Comparison of ENCODE assay signal across 12 cellular contexts in genomic region chr15:51752918-51753317, GRCh38. TPM values are rescaled to one million over a fixed set of nuclear protein-coding genes. Genes with fewer than 3 reads are reported as not detected.
DNase-seq lines count a peak whose midpoint lies in the region; ATAC-seq, FAIRE-seq and TF ChIP-seq lines count a peak whose summit lies in the region.
"Had no signal": no experiment of that assay in that cellular context is flagged by ENCODE, and none has a peak within 500 bp of the region (broad histone marks: within the 10 kb centered on the region; RNA-seq: fewer than 3 reads in every experiment).

No MANE protein-coding gene starts in this region.

- no peaks in the 10 kb centered on the region for H3K9me3 Mint-ChIP-seq in activated T-helper 17 cell treated with anti-CD3 and anti-CD28 coated beads, Interleukin-2, amount 50 U/mL, for 72 hours

- peak; percentile 38 for FAIRE-seq in GM12892 (lab: Jason Lieb, UNC)

- TF ChIP-seq POLR2A in GM12892 (IDR thresholded peaks at IDR 0.05; ENCODE audit: low read depth, low read length), result no peak

- H3K4me1 ChIP-seq in BE2C, result peaks cover 4% of the 10 kb centered on the region
- H3K4me1 ChIP-seq in muscle layer of duodenum (ENCODE audit: control insufficient read depth in 1 of 2, insufficient read depth in 2 of 2, low read length in 2 of 2), result peaks cover 0 to 8% of the 10 kb centered on the region in 2 donors
- H3K4me1 ChIP-seq in osteoblast (ENCODE audit: insufficient read depth, low read length), result peaks cover 6% of the 10 kb centered on the region

- H3K27me3 Mint-ChIP-seq in activated T-helper 17 cell treated with anti-CD3 and anti-CD28 coated beads, Interleukin-2, amount 50 U/mL, for 72 hours, result no peaks in the 10 kb centered on the region

- H3K27ac ChIP-seq in muscle layer of duodenum (ENCODE audit: low read length) (no peak overlapping the region), osteoblast (ENCODE audit: low read depth, low read length) (no peak overlapping the region)
- H3K27ac ChIP-seq: SK-N-MC had no signal

- TF ChIP-seq CTCF in BE2C (IDR thresholded peaks at IDR 0.05; ENCODE audit: low read depth, low read length) (no peak), GM10248 (IDR thresholded peaks at IDR 0.05; ENCODE audit: control extremely low read depth, extremely low read depth, low read depth, missing control alignments) (no peak), osteoblast (IDR thresholded peaks at IDR 0.05; ENCODE audit: extremely low read depth, low read depth, low read length) (no peak)

- H3K9me3 ChIP-seq in BE2C (no peaks in the 10 kb centered on the region; the same call in 1 of the 2 replicates), muscle layer of duodenum (ENCODE audit: control insufficient read depth in 1 of 2, low read length in 2 of 2) (no peaks in the 10 kb centered on the region), osteoblast (ENCODE audit: low read depth, low read length) (no peaks in the 10 kb centered on the region)

- H3K4me3 ChIP-seq in BE2C (ENCODE audit: low read depth, low read length) (peak overlapping the region; percentile 81), muscle layer of duodenum (ENCODE audit: low read depth in 1 of 2, low read length in 2 of 2) (peak overlapping the region; percentile 53 to 76), osteoblast (ENCODE audit: insufficient read depth, low read length) (no peak overlapping the region)

- H3K27ac Mint-ChIP-seq in activated T-helper 17 cell treated with anti-CD3 and anti-CD28 coated beads, Interleukin-2, amount 50 U/mL, for 72 hours, result no peak overlapping the region

- peak overlapping the region; percentile 72 for H3K4me3 Mint-ChIP-seq in activated T-helper 17 cell treated with anti-CD3 and anti-CD28 coated beads, Interleukin-2, amount 50 U/mL, for 72 hours

- H3K4me2 ChIP-seq in osteoblast (ENCODE audit: insufficient read depth, low read length), result no peak overlapping the region

- H3K36me3 Mint-ChIP-seq in activated T-helper 17 cell treated with anti-CD3 and anti-CD28 coated beads, Interleukin-2, amount 50 U/mL, for 72 hours (ENCODE audit: low read depth), result no peaks in the 10 kb centered on the region

- POLR2A ChIA-PET in GM10248 (lab: Yijun Ruan, JAX), result no interaction called here

- peaks cover 34% of the 10 kb centered on the region for H3K4me1 Mint-ChIP-seq in activated T-helper 17 cell treated with anti-CD3 and anti-CD28 coated beads, Interleukin-2, amount 50 U/mL, for 72 hours

- H2AFZ ChIP-seq in osteoblast (ENCODE audit: low read length), result no peak overlapping the region

- no peaks in the 10 kb centered on the region for H3K36me3 ChIP-seq in BE2C
- no peaks in the 10 kb centered on the region for H3K36me3 ChIP-seq in muscle layer of duodenum (ENCODE audit: control insufficient read depth in 1 of 2, insufficient read depth in 2 of 2, low read length in 2 of 2)
- no peaks in the 10 kb centered on the region for H3K36me3 ChIP-seq in osteoblast (ENCODE audit: insufficient read depth, low read length)

- H3K27me3 ChIP-seq in BE2C, result no peaks in the 10 kb centered on the region
- H3K27me3 ChIP-seq in muscle layer of duodenum (ENCODE audit: low read depth, low read length), result no peaks in the 10 kb centered on the region
- H3K27me3 ChIP-seq in osteoblast (ENCODE audit: insufficient read depth, low read length), result peaks cover 40% of the 10 kb centered on the region

- CTCF ChIA-PET in GM10248 (lab: Yijun Ruan, JAX), result interaction anchor here (1.2 to 5.8 kb wide), 3 partner anchors 17 to 103 kb away, joined by 3 to 41 read pairs (median 6); no protein-coding TSS in a partner anchor

- no peak for ATAC-seq in activated T-helper 17 cell treated with anti-CD3 and anti-CD28 coated beads, Interleukin-2, amount 50 U/mL, for 72 hours (replicated peaks)
- ATAC-seq in GM18502 (IDR thresholded peaks at IDR 0.05; ENCODE audit: poor library complexity, unreplicated experiment), result no peak

- no peaks in the 10 kb centered on the region for H3K79me2 ChIP-seq in osteoblast (ENCODE audit: insufficient read depth, low read length)

- H4K20me1 ChIP-seq in osteoblast (ENCODE audit: insufficient read depth, low read length), result no peaks in the 10 kb centered on the region

- no peak for DNase-seq in BE2C
- no peak for DNase-seq in GM12892 (ENCODE audit: insufficient read length)
- no peak for DNase-seq in GM10248 (ENCODE audit: extremely low spot score)
- DNase-seq in mucosa of gallbladder (ENCODE audit: low spot score), result no peak
- no peak for DNase-seq in osteoblast (ENCODE audit: insufficient read length, low spot score, missing footprints)
- DNase-seq: islet precursor cell; NCI-H1092; stimulated activated CD4-positive, alpha-beta T cell treated with anti-CD3 and anti-CD28 coated beads, Interleukin-4, amount 100 ng/mL, for 1 hour had no signal

RNA-seq across cellular contexts. Expression of gene TMOD2, which starts 1.5 kb away (rescaled TPM):
- 12.9 TPM for polyA plus RNA-seq in BE2C (2012; ENCODE audit: insufficient read depth, insufficient read length, low read depth)
- 4.9 TPM for polyA plus RNA-seq in GM12892 (2012; ENCODE audit: missing spikeins)
- 1 to 10 TPM; 2.8 to 3.8 TPM for total RNA-seq in activated T-helper 17 cell treated with anti-CD3 and anti-CD28 coated beads, Interleukin-2, amount 50 U/mL, for 72 hours
- total RNA-seq in mucosa of gallbladder, result 14.0 TPM
- 9.8 and 10.3 TPM in 2 replicates for total RNA-seq in osteoblast

RNA-seq across cellular contexts. Expression of gene LYSMD2, which starts 15.5 kb away (rescaled TPM):
- polyA plus RNA-seq in BE2C (2012; ENCODE audit: insufficient read depth, insufficient read length, low read depth), result 37.3 TPM
- polyA plus RNA-seq in GM12892 (2012; ENCODE audit: missing spikeins), result 46.9 TPM
- 10 to 100 TPM; 10.9 to 16.2 TPM for total RNA-seq in activated T-helper 17 cell treated with anti-CD3 and anti-CD28 coated beads, Interleukin-2, amount 50 U/mL, for 72 hours
- total RNA-seq in mucosa of gallbladder (18.2 TPM), osteoblast (3.3 and 4.7 TPM in 2 replicates)
